11 cellular contexts compared by ENCODE assay signal in the genomic region with DNA sequence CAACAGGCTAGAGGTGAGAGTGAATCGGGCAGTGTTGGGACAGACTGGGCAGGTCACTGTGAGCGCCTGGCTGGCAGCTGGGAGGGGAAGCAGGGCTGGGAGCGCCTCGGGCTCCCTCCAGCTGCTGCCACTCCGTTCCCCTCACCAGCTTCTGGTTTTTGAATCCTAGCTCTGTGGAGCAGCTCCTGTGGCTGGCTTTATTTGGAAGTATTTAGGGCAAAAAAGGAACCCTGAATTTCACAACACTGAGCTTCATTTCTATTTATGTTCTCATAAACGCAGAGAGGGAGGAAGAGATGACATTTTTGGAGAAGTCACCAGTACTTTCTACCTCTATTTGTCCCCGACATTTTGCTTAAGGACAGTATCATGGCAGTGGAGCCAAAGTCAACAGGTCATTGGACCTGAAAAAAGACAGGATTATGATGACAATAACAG.
DNase-seq lines count a peak whose midpoint lies in the region; ATAC-seq and TF ChIP-seq lines count a peak whose summit lies in the region.
"Had no signal": no experiment of that assay in that cellular context is flagged by ENCODE, and none has a peak within 500 bp of the region (broad histone marks: within the 10 kb centered on the region; RNA-seq: fewer than 3 reads in every experiment).

No MANE protein-coding gene starts in this region.

- H3K36me3 ChIP-seq in body of pancreas (replicated peaks in 1 of 2; ENCODE audit: insufficient read depth in 1 of 2, low read depth in 2 of 2): no peaks in the 10 kb centered on the region
- no peaks in the 10 kb centered on the region for H3K36me3 ChIP-seq in subcutaneous abdominal adipose tissue (ENCODE audit: control insufficient read depth in 5 of 5, insufficient read depth in 5 of 5, low read length in 5 of 5)

- H3K4me3 ChIP-seq in body of pancreas (no peak overlapping the region), subcutaneous abdominal adipose tissue (ENCODE audit: low read depth in 1 of 5, low read length in 5 of 5) (peak overlapping the region in 2 of 5 donors; percentile 4 to 27)

- no peaks in the 10 kb centered on the region for H3K36me3 Mint-ChIP-seq in T-cell
- H3K36me3 Mint-ChIP-seq: activated naive CD4-positive, alpha-beta T cell treated with anti-CD3 and anti-CD28 coated beads, Interleukin-2, amount 50 U/mL, for 72 hours had no signal

- DNase-seq in MV-4-11 (lab: John Stamatoyannopoulos, UW) (peak; percentile 96), body of pancreas (peak; percentile 63 to 72 (median 70)), left lobe of liver (ENCODE audit: low spot score) (peak; percentile 71), foreskin keratinocyte (no peak), T-cell (no peak)
- DNase-seq: NCI-H187 treated with DMSO at 0.1 percent for 48 hours had no signal

- CTCF ChIA-PET in T-cell (lab: Charles Lee): interaction anchor here in 1 of 2 donors (0.6 kb wide), 1 partner anchor 142 kb away, joined by 4 read pairs; no protein-coding TSS in a partner anchor

- peak overlapping the region; percentile 48 to 85 (median 61) for H3K9ac ChIP-seq in subcutaneous abdominal adipose tissue (ENCODE audit: low read length in 5 of 5)

- H3K27me3 ChIP-seq in body of pancreas (no peaks in the 10 kb centered on the region), subcutaneous abdominal adipose tissue (ENCODE audit: control insufficient read depth in 5 of 5, insufficient read depth in 4 of 5, low read length in 5 of 5) (no peaks in the 10 kb centered on the region), foreskin keratinocyte (no peaks in the 10 kb centered on the region)

- H3K9me3 ChIP-seq in body of pancreas (no peaks in the 10 kb centered on the region), subcutaneous abdominal adipose tissue (ENCODE audit: control insufficient read depth in 5 of 5, low read length in 5 of 5) (no peaks in the 10 kb centered on the region)

- peaks cover 10 to 16% (median 12%) of the 10 kb centered on the region in 3 donors for H3K4me1 Mint-ChIP-seq in T-cell

- no peak for TF ChIP-seq POLR2A in body of pancreas (IDR thresholded peaks at IDR 0.05)

- no peak overlapping the region for H3K27ac Mint-ChIP-seq in T-cell
- H3K27ac Mint-ChIP-seq: activated naive CD4-positive, alpha-beta T cell treated with anti-CD3 and anti-CD28 coated beads, Interleukin-2, amount 50 U/mL, for 72 hours; T-helper 2 cell treated with Interferon-gamma antibody and Interleukin-4, amounts not matched to agents 5 μg/mL and 100 μg/mL, for 36 hours had no signal

- no peak overlapping the region for H3K4me3 Mint-ChIP-seq in T-cell
- H3K4me3 Mint-ChIP-seq: T-helper 2 cell treated with Interferon-gamma antibody and Interleukin-4, amounts not matched to agents 5 μg/mL and 100 μg/mL, for 36 hours had no signal

- H3K4me1 ChIP-seq in body of pancreas: peaks cover 34% of the 10 kb centered on the region
- H3K4me1 ChIP-seq in subcutaneous abdominal adipose tissue (ENCODE audit: control insufficient read depth in 5 of 5, insufficient read depth in 5 of 5, low read length in 5 of 5): peaks cover 33 to 77% (median 70%) of the 10 kb centered on the region in 5 donors
- H3K4me1 ChIP-seq in foreskin keratinocyte: peaks cover 16% of the 10 kb centered on the region

- H3K27ac ChIP-seq in body of pancreas (peak overlapping the region in 2 of 4 donors; percentile 11 to 57), subcutaneous abdominal adipose tissue (ENCODE audit: low read depth, low read length) (peak overlapping the region; percentile 91), foreskin keratinocyte (no peak overlapping the region)

- intact Hi-C loops in body of pancreas (cut with DNase I): no loop called here

- WGBS in body of pancreas, 2 donors: 11 to 16% methylated on average over 7 of the region's 7 CpGs

- H3K27me3 Mint-ChIP-seq in T-cell: peaks cover 17 to 26% of the 10 kb centered on the region in 2 donors

- TF ChIP-seq CTCF in body of pancreas (IDR thresholded peaks at IDR 0.05) (peak in 3 of 7 experiments; percentile 14 to 25 (median 19)), foreskin keratinocyte (conservative IDR thresholded peaks at IDR 0.05) (no peak)

- peak; percentile 78 for ATAC-seq in body of pancreas
- peak; percentile 89 for ATAC-seq in left lobe of liver
- no peak for ATAC-seq in GM18907 (IDR thresholded peaks at IDR 0.05; ENCODE audit: unreplicated experiment)
- no peak for ATAC-seq in foreskin keratinocyte
- no peak for ATAC-seq in T-cell (replicated peaks in 1 of 4)
- ATAC-seq in GM21786 (IDR thresholded peaks at IDR 0.05; ENCODE audit: unreplicated experiment): no peak
- ATAC-seq: activated naive CD4-positive, alpha-beta T cell treated with anti-CD3 and anti-CD28 coated beads, Interleukin-2, amount 50 U/mL, for 72 hours had no signal

- POLR2A ChIA-PET in T-cell (lab: Charles Lee): no interaction called here

- no peaks in the 10 kb centered on the region for H3K9me3 Mint-ChIP-seq in T-cell
- H3K9me3 Mint-ChIP-seq: activated naive CD4-positive, alpha-beta T cell treated with anti-CD3 and anti-CD28 coated beads, Interleukin-2, amount 50 U/mL, for 72 hours; T-helper 2 cell treated with Interferon-gamma antibody and Interleukin-4, amounts not matched to agents 5 μg/mL and 100 μg/mL, for 36 hours had no signal

Comparison
In these comparisons a context has a peak if more than half of its experiments do, and no peak if none do; other contexts are left out.
1. DNase-seq: peak in MV-4-11 (single experiment), body of pancreas (4 of 4) and left lobe of liver (single experiment); none in foreskin keratinocyte (0 of 2) and T-cell (0 of 34).
2. ATAC-seq: peak in body of pancreas (single experiment) and left lobe of liver (single experiment); none in GM18907 (single experiment), foreskin keratinocyte (single experiment), T-cell (0 of 4) and GM21786 (single experiment).